In the genomic region with DNA sequence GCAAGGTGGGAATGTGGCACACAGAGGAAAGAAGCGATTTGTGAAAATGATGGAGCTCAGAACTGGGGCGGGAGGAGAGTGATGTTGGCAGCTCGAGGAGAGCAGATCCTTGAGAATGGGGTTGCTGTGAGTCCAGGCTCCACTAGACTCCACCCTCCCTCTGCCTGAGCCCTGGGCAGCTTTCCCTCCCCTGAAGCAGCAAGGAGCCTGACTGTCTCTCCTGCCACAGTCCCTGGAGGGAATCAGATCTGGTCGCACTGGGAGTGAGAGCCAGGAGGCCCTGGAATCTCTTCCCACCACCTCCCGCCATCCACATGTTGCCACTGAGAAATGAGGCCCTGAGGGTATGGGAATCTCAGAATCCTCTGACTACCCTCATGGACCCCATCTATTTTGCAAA, we compare ENCODE assay signal across 34 cellular contexts.
"Had no signal": no experiment of that assay in that cellular context is flagged by ENCODE, and none has a peak within 500 bp of the region (broad histone marks: within the 10 kb centered on the region; RNA-seq: fewer than 3 reads in every experiment).

No MANE protein-coding gene starts in this region.

- H3K4me3 ChIP-seq: body of pancreas, breast epithelium, MG63 had no signal

- H3K27me3 ChIP-seq: body of pancreas, breast epithelium, MG63 had no signal

- H3K36me3 ChIP-seq: breast epithelium, MG63, WERI-Rb-1 had no signal

- H3K4me1 ChIP-seq: breast epithelium had no signal

- H3K9me3 ChIP-seq: body of pancreas, breast epithelium, MG63 had no signal

- ATAC-seq: activated CD8-positive, alpha-beta T cell treated with anti-CD3 and anti-CD28 coated beads, Interleukin-2, amount 10 ng/mL, durations not matched to agents 7 days and 5 days; body of pancreas; PC-3; Right ventricle myocardium inferior had no signal

- H3K27ac ChIP-seq: body of pancreas, breast epithelium, RWPE1, WERI-Rb-1 had no signal

- DNase-seq: activated CD4-positive, alpha-beta T cell treated with anti-CD3 and anti-CD28 coated beads for 1 hour; activated CD4-positive, alpha-beta T cell treated with anti-CD3 and anti-CD28 coated beads for 48 hours; activated CD4-positive, alpha-beta T cell treated with anti-CD3 and anti-CD28 coated beads, Interleukin-2, amount 50 U/mL, for 48 hours; activated CD4-positive, CD25-positive, alpha-beta regulatory T cell; activated CD8-positive, alpha-beta T cell treated with anti-CD3 and anti-CD28 coated beads, Interleukin-2, amount 10 ng/mL, durations not matched to agents 7 days and 5 days; activated gamma-delta T cell; activated naive CD4-positive, alpha-beta T cell treated with Interleukin-2 at 50 U/mL for 16 hours; activated naive CD8-positive, alpha-beta T cell treated with anti-CD3 and anti-CD28 coated beads, Interleukin-2, amount 10 ng/mL, durations not matched to agents 7 days and 5 days; activated T-cell treated with anti-CD3 and anti-CD28 coated beads, Interleukin-2, amount 50 U/mL, for 24 hours; amygdala; body of pancreas; Karpas-422; KBM-7; MG63; NCI-H1048; NCI-H1105 treated with DMSO at 0.1 percent for 48 hours; NCI-H1436; NCI-H1694; NCI-H1930; NCI-H2081 treated with DMSO at 0.1 percent for 48 hours; NCI-H226; NCI-H446 treated with DMSO at 0.1 percent for 48 hours; NCI-H524; NCI-H69; NK-92 treated with Interleukin-12 subunit alpha and Interleukin-12 subunit beta, amount 100 ng/mL, for 24 hours; SIG-M5; T-helper 1 cell; T-helper 2 cell; T-helper 9 cell; WERI-Rb-1 had no signal
